1 cellular context compared by ENCODE assay signal in the genomic region with DNA sequence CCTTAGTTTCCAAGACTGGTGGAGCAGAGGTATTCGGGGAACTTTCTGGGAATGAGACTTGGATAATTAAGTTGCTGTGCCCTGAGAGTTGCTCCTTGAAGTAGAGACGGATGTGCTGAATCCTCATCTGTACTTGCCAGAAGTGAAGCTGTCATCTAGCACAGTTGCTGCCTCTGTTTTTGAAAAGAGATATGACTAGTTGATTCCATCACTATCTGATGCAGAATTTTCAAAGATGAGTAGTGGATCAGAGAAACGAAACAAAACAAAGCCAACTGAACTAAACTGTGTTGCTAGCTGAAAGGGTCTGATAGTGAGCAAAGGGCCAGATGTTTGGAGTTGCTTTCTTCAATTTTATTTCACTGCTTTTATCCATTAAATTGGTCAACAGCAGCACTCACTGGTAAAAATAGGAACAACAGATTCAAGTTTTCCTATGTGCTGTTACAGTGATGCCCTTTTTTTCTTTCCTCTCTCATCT.
A peak's percentile ranks its signal among the peaks of the same experiment; 100 is the strongest.
TF ChIP-seq lines count a peak whose summit lies in the region.

No MANE protein-coding gene starts in this region.

TF ChIP-seq in K562, 482 proteins besides CTCF, POLR2A, EP300 and RAD21 (continued from another document and continues in another):
- TF ChIP-seq MAZ (CRISPR knock-in tag; conservative IDR thresholded peaks at IDR 0.05 in 1 of 2, IDR thresholded peaks at IDR 0.05 in 1 of 2): peak; percentile 18 to 30; a peak in 1 of 4 replicates
- peak; percentile 94 for TF ChIP-seq PML (IDR thresholded peaks at IDR 0.05; ENCODE audit: low read length)
- TF ChIP-seq TAF1 (IDR thresholded peaks at IDR 0.05; ENCODE audit: control insufficient read depth, extremely low read depth, insufficient read depth, low read length, severe bottlenecking): no peak
- TF ChIP-seq, protein P1, sequence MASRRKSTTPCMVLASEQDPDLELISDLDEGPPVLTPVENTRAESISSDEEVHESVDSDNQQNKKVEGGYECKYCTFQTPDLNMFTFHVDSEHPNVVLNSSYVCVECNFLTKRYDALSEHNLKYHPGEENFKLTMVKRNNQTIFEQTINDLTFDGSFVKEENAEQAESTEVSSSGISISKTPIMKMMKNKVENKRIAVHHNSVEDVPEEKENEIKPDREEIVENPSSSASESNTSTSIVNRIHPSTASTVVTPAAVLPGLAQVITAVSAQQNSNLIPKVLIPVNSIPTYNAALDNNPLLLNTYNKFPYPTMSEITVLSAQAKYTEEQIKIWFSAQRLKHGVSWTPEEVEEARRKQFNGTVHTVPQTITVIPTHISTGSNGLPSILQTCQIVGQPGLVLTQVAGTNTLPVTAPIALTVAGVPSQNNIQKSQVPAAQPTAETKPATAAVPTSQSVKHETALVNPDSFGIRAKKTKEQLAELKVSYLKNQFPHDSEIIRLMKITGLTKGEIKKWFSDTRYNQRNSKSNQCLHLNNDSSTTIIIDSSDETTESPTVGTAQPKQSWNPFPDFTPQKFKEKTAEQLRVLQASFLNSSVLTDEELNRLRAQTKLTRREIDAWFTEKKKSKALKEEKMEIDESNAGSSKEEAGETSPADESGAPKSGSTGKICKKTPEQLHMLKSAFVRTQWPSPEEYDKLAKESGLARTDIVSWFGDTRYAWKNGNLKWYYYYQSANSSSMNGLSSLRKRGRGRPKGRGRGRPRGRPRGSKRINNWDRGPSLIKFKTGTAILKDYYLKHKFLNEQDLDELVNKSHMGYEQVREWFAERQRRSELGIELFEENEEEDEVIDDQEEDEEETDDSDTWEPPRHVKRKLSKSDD (conservative IDR thresholded peaks at IDR 0.05; ENCODE audit: low read length): no peak
- TF ChIP-seq, protein P2, sequence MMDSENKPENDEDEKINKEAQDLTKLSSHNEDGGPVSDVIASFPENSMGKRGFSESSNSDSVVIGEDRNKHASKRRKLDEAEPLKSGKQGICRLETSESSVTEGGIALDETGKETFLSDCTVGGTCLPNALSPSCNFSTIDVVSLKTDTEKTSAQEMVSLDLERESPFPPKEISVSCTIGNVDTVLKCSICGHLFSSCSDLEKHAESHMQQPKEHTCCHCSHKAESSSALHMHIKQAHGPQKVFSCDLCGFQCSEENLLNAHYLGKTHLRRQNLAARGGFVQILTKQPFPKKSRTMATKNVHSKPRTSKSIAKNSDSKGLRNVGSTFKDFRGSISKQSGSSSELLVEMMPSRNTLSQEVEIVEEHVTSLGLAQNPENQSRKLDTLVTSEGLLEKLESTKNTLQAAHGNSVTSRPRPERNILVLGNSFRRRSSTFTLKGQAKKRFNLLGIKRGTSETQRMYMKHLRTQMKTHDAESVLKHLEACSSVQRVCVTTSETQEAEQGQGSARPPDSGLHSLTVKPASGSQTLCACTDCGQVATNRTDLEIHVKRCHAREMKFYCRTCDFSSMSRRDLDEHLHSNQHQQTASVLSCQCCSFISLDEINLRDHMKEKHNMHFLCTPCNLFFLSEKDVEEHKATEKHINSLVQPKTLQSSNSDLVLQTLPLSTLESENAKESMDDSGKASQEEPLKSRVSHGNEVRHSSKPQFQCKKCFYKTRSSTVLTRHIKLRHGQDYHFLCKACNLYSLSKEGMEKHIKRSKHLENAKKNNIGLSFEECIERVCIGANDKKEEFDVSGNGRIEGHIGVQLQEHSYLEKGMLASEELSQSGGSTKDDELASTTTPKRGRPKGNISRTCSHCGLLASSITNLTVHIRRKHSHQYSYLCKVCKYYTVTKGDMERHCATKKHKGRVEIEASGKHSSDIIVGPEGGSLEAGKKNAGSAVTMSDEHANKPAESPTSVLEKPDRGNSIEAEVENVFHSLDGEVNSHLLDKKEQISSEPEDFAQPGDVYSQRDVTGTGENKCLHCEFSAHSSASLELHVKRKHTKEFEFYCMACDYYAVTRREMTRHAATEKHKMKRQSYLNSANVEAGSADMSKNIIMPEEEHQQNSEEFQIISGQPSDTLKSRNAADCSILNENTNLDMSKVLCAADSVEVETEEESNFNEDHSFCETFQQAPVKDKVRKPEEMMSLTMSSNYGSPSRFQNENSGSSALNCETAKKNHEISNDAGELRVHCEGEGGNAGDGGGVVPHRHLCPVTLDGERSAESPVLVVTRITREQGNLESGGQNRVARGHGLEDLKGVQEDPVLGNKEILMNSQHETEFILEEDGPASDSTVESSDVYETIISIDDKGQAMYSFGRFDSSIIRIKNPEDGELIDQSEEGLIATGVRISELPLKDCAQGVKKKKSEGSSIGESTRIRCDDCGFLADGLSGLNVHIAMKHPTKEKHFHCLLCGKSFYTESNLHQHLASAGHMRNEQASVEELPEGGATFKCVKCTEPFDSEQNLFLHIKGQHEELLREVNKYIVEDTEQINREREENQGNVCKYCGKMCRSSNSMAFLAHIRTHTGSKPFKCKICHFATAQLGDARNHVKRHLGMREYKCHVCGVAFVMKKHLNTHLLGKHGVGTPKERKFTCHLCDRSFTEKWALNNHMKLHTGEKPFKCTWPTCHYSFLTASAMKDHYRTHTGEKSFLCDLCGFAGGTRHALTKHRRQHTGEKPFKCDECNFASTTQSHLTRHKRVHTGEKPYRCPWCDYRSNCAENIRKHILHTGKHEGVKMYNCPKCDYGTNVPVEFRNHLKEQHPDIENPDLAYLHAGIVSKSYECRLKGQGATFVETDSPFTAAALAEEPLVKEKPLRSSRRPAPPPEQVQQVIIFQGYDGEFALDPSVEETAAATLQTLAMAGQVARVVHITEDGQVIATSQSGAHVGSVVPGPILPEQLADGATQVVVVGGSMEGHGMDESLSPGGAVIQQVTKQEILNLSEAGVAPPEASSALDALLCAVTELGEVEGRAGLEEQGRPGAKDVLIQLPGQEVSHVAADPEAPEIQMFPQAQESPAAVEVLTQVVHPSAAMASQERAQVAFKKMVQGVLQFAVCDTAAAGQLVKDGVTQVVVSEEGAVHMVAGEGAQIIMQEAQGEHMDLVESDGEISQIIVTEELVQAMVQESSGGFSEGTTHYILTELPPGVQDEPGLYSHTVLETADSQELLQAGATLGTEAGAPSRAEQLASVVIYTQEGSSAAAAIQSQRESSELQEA (IDR thresholded peaks at IDR 0.05; ENCODE audit: low read depth): no peak
- TF ChIP-seq RFX5 (IDR thresholded peaks at IDR 0.05; ENCODE audit: low read depth, low read length): no peak
- TF ChIP-seq, protein P3, sequence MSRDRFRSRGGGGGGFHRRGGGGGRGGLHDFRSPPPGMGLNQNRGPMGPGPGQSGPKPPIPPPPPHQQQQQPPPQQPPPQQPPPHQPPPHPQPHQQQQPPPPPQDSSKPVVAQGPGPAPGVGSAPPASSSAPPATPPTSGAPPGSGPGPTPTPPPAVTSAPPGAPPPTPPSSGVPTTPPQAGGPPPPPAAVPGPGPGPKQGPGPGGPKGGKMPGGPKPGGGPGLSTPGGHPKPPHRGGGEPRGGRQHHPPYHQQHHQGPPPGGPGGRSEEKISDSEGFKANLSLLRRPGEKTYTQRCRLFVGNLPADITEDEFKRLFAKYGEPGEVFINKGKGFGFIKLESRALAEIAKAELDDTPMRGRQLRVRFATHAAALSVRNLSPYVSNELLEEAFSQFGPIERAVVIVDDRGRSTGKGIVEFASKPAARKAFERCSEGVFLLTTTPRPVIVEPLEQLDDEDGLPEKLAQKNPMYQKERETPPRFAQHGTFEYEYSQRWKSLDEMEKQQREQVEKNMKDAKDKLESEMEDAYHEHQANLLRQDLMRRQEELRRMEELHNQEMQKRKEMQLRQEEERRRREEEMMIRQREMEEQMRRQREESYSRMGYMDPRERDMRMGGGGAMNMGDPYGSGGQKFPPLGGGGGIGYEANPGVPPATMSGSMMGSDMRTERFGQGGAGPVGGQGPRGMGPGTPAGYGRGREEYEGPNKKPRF (IDR thresholded peaks at IDR 0.05; ENCODE audit: low read depth, low read length): no peak
- TF ChIP-seq, protein P4, sequence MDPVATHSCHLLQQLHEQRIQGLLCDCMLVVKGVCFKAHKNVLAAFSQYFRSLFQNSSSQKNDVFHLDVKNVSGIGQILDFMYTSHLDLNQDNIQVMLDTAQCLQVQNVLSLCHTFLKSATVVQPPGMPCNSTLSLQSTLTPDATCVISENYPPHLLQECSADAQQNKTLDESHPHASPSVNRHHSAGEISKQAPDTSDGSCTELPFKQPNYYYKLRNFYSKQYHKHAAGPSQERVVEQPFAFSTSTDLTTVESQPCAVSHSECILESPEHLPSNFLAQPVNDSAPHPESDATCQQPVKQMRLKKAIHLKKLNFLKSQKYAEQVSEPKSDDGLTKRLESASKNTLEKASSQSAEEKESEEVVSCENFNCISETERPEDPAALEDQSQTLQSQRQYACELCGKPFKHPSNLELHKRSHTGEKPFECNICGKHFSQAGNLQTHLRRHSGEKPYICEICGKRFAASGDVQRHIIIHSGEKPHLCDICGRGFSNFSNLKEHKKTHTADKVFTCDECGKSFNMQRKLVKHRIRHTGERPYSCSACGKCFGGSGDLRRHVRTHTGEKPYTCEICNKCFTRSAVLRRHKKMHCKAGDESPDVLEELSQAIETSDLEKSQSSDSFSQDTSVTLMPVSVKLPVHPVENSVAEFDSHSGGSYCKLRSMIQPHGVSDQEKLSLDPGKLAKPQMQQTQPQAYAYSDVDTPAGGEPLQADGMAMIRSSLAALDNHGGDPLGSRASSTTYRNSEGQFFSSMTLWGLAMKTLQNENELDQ (CRISPR knock-in tag; IDR thresholded peaks at IDR 0.05; ENCODE audit: borderline replicate concordance): no peak
- no peak for TF ChIP-seq NR1H2 (CRISPR knock-in tag; IDR thresholded peaks at IDR 0.05)
- TF ChIP-seq, protein P5, sequence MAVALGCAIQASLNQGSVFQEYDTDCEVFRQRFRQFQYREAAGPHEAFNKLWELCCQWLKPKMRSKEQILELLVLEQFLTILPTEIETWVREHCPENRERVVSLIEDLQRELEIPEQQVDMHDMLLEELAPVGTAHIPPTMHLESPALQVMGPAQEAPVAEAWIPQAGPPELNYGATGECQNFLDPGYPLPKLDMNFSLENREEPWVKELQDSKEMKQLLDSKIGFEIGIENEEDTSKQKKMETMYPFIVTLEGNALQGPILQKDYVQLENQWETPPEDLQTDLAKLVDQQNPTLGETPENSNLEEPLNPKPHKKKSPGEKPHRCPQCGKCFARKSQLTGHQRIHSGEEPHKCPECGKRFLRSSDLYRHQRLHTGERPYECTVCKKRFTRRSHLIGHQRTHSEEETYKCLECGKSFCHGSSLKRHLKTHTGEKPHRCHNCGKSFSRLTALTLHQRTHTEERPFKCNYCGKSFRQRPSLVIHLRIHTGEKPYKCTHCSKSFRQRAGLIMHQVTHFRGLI (CRISPR knock-in tag; IDR thresholded peaks at IDR 0.05): no peak
- no peak; the same call in 1 of the 2 replicates for TF ChIP-seq ZNF384 (IDR thresholded peaks at IDR 0.05; ENCODE audit: low read depth, low read length)
- TF ChIP-seq, protein P6, sequence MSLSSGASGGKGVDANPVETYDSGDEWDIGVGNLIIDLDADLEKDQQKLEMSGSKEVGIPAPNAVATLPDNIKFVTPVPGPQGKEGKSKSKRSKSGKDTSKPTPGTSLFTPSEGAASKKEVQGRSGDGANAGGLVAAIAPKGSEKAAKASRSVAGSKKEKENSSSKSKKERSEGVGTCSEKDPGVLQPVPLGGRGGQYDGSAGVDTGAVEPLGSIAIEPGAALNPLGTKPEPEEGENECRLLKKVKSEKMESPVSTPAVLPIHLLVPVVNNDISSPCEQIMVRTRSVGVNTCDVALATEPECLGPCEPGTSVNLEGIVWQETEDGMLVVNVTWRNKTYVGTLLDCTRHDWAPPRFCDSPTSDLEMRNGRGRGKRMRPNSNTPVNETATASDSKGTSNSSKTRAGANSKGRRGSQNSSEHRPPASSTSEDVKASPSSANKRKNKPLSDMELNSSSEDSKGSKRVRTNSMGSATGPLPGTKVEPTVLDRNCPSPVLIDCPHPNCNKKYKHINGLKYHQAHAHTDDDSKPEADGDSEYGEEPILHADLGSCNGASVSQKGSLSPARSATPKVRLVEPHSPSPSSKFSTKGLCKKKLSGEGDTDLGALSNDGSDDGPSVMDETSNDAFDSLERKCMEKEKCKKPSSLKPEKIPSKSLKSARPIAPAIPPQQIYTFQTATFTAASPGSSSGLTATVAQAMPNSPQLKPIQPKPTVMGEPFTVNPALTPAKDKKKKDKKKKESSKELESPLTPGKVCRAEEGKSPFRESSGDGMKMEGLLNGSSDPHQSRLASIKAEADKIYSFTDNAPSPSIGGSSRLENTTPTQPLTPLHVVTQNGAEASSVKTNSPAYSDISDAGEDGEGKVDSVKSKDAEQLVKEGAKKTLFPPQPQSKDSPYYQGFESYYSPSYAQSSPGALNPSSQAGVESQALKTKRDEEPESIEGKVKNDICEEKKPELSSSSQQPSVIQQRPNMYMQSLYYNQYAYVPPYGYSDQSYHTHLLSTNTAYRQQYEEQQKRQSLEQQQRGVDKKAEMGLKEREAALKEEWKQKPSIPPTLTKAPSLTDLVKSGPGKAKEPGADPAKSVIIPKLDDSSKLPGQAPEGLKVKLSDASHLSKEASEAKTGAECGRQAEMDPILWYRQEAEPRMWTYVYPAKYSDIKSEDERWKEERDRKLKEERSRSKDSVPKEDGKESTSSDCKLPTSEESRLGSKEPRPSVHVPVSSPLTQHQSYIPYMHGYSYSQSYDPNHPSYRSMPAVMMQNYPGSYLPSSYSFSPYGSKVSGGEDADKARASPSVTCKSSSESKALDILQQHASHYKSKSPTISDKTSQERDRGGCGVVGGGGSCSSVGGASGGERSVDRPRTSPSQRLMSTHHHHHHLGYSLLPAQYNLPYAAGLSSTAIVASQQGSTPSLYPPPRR (CRISPR knock-in tag; IDR thresholded peaks at IDR 0.05; ENCODE audit: borderline replicate concordance): no peak
- TF ChIP-seq JUN (IDR thresholded peaks at IDR 0.05; ENCODE audit: borderline replicate concordance, low read depth, low read length): peak; percentile 60; the same call in 1 of the 2 replicates
- TF ChIP-seq JUN (CRISPR knock-in tag; IDR thresholded peaks at IDR 0.05; ENCODE audit: borderline replicate concordance): no peak
- no peak for TF ChIP-seq ESRRA (IDR thresholded peaks at IDR 0.05; ENCODE audit: borderline replicate concordance, low read depth)
- TF ChIP-seq DMBX1 (CRISPR knock-in tag; IDR thresholded peaks at IDR 0.05; ENCODE audit: borderline replicate concordance): no peak
- TF ChIP-seq CEBPG (CRISPR knock-in tag; IDR thresholded peaks at IDR 0.05): no peak
- no peak for TF ChIP-seq CEBPG (tag; conservative IDR thresholded peaks at IDR 0.05 in 1 of 2, IDR thresholded peaks at IDR 0.05 in 1 of 2)
- TF ChIP-seq EHMT2 (IDR thresholded peaks at IDR 0.05): no peak
- TF ChIP-seq ZC3H8 (IDR thresholded peaks at IDR 0.05): no peak
- TF ChIP-seq, protein P7, sequence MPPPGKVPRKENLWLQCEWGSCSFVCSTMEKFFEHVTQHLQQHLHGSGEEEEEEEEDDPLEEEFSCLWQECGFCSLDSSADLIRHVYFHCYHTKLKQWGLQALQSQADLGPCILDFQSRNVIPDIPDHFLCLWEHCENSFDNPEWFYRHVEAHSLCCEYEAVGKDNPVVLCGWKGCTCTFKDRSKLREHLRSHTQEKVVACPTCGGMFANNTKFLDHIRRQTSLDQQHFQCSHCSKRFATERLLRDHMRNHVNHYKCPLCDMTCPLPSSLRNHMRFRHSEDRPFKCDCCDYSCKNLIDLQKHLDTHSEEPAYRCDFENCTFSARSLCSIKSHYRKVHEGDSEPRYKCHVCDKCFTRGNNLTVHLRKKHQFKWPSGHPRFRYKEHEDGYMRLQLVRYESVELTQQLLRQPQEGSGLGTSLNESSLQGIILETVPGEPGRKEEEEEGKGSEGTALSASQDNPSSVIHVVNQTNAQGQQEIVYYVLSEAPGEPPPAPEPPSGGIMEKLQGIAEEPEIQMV (tag; conservative IDR thresholded peaks at IDR 0.05; ENCODE audit: low read depth): no peak
- TF ChIP-seq ZNF143 (CRISPR knock-in tag; IDR thresholded peaks at IDR 0.05): no peak
- TF ChIP-seq, protein P8, sequence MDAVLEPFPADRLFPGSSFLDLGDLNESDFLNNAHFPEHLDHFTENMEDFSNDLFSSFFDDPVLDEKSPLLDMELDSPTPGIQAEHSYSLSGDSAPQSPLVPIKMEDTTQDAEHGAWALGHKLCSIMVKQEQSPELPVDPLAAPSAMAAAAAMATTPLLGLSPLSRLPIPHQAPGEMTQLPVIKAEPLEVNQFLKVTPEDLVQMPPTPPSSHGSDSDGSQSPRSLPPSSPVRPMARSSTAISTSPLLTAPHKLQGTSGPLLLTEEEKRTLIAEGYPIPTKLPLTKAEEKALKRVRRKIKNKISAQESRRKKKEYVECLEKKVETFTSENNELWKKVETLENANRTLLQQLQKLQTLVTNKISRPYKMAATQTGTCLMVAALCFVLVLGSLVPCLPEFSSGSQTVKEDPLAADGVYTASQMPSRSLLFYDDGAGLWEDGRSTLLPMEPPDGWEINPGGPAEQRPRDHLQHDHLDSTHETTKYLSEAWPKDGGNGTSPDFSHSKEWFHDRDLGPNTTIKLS (IDR thresholded peaks at IDR 0.05; ENCODE audit: borderline replicate concordance, low read depth): no peak
- TF ChIP-seq SMAD1 (IDR thresholded peaks at IDR 0.05; ENCODE audit: low read depth, low read length, partially characterized antibody): no peak
